ENCODE assay signal across 1 cellular context in the genomic region with DNA sequence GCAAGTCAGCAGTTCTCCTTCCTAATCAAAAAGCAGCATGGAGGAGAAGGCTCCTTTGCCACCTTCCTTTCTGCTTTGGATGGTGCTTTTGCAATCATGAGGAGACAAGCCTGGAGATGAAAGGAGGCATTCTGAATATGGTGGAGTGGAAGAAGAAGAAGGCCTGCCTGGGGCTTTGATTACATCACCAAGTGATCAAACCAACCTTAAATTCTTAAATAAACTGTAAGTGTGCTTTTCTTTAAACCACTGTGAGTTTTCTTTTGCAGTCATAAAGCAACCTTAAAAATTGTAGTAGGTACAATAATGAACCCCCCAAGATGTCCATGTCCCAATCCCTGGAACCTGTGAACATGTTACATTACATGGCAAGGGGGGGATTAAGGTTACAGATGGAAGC.
TF ChIP-seq lines count a peak whose summit lies in the region.

No MANE protein-coding gene starts in this region.

TF ChIP-seq in SK-N-SH treated with all-trans-retinoic acid at 6 μM for 48 hours, 23 proteins besides CTCF, POLR2A, EP300 and RAD21 (continued from another document):
- TF ChIP-seq ZFP3 (CRISPR knock-in tag; IDR thresholded peaks at IDR 0.05) (no peak), ZFP30 (CRISPR knock-in tag; IDR thresholded peaks at IDR 0.05) (no peak), ZNF565 (CRISPR knock-in tag; conservative IDR thresholded peaks at IDR 0.05; ENCODE audit: low read depth) (no peak), PATZ1 (CRISPR knock-in tag; IDR thresholded peaks at IDR 0.05; ENCODE audit: borderline replicate concordance) (no peak), GLIS3 (CRISPR knock-in tag; IDR thresholded peaks at IDR 0.05) (no peak), ISL1 (CRISPR knock-in tag; IDR thresholded peaks at IDR 0.05) (no peak), ZNF8 (CRISPR knock-in tag; IDR thresholded peaks at IDR 0.05) (no peak)
